Comparison of ENCODE assay signal across 14 cellular contexts in genomic region chr10:21514808-21515580, GRCh38. TPM values are rescaled to one million over a fixed set of nuclear protein-coding genes. Genes with fewer than 3 reads are reported as not detected.
DNase-seq lines count a peak whose midpoint lies in the region; ATAC-seq and TF ChIP-seq lines count a peak whose summit lies in the region.
"Had no signal": no experiment of that assay in that cellular context is flagged by ENCODE, and none has a peak within 500 bp of the region (broad histone marks: within the 10 kb centered on the region; RNA-seq: fewer than 3 reads in every experiment).

No MANE protein-coding gene starts in this region.

- TF ChIP-seq CTCF in AG10803 (conservative IDR thresholded peaks at IDR 0.05; ENCODE audit: low read length) (no peak), Loucy (conservative IDR thresholded peaks at IDR 0.05; ENCODE audit: low read length) (no peak), esophagus muscularis mucosa (IDR thresholded peaks at IDR 0.05) (no peak), nephron progenitor cell (IDR thresholded peaks at IDR 0.05) (no peak)

- H3K27me3 ChIP-seq in Loucy (ENCODE audit: insufficient read depth, low read length, poor library complexity, severe bottlenecking) (no peaks in the 10 kb centered on the region), esophagus muscularis mucosa (no peaks in the 10 kb centered on the region)

- H3K4me1 Mint-ChIP-seq in nephron progenitor cell: peaks cover 68% of the 10 kb centered on the region

- peaks cover 8% of the 10 kb centered on the region for H3K27me3 Mint-ChIP-seq in nephron progenitor cell (ENCODE audit: low read depth, poor library complexity)

- intact Hi-C loops in esophagus muscularis mucosa (cut with DNase I): no loop called here

- peak overlapping the region; percentile 75 for H3K27ac Mint-ChIP-seq in nephron progenitor cell
- H3K27ac Mint-ChIP-seq: CD4-positive, CD25-positive, alpha-beta regulatory T cell had no signal

- peak overlapping the region; percentile 67 for H3K4me2 ChIP-seq in Loucy (ENCODE audit: low read depth, low read length, poor library complexity, severe bottlenecking)

- H3K79me2 ChIP-seq in Loucy (ENCODE audit: insufficient read depth, low read length): peaks cover 33% of the 10 kb centered on the region; the same call in 1 of the 2 replicates

- no peaks in the 10 kb centered on the region for H3F3A ChIP-seq in Loucy (ENCODE audit: low read depth)

- TF ChIP-seq POLR2A in esophagus muscularis mucosa (IDR thresholded peaks at IDR 0.05; ENCODE audit: low read depth): no peak

- no peak overlapping the region for H2AFZ ChIP-seq in Loucy (ENCODE audit: low read length)

- no peak for ATAC-seq in GM21367 (IDR thresholded peaks at IDR 0.05; ENCODE audit: unreplicated experiment)
- no peak for ATAC-seq in GM21825 (IDR thresholded peaks at IDR 0.05; ENCODE audit: unreplicated experiment)

- H3K4me1 ChIP-seq in Loucy (ENCODE audit: insufficient read depth, low read length, poor library complexity, severe bottlenecking): peaks cover 16% of the 10 kb centered on the region
- H3K4me1 ChIP-seq in esophagus muscularis mucosa: peaks cover 14 to 64% (median 63%) of the 10 kb centered on the region in 4 donors

- H3K36me3 ChIP-seq in Loucy (ENCODE audit: insufficient read depth, low read length) (no peaks in the 10 kb centered on the region), esophagus muscularis mucosa (no peaks in the 10 kb centered on the region)

- no peaks in the 10 kb centered on the region for H3K9me3 Mint-ChIP-seq in nephron progenitor cell
- H3K9me3 Mint-ChIP-seq: activated naive CD4-positive, alpha-beta T cell treated with anti-CD3 and anti-CD28 coated beads, Interleukin-2, amount 50 U/mL, for 24 hours; CD4-positive, CD25-positive, alpha-beta regulatory T cell had no signal

- no peak for TF ChIP-seq EP300 in esophagus muscularis mucosa (IDR thresholded peaks at IDR 0.05)

- H3K4me3 ChIP-seq in AG10803 (ENCODE audit: low read length) (peak overlapping the region; percentile 70), Loucy (ENCODE audit: low read length, poor library complexity, severe bottlenecking) (no peak overlapping the region), esophagus muscularis mucosa (peak overlapping the region; percentile 57 to 71 (median 69))

- peaks cover 4% of the 10 kb centered on the region for H4K20me1 ChIP-seq in Loucy (ENCODE audit: insufficient read depth, low read length, poor library complexity, severe bottlenecking)

- 53% methylated on average over 13 of the region's 13 CpGs for WGBS in esophagus muscularis mucosa

- H3K27ac ChIP-seq in esophagus muscularis mucosa (replicated peaks in 1 of 4): peak overlapping the region; percentile 54 to 88 (median 84)

- DNase-seq in AG10803 (ENCODE audit: low read depth) (no peak), esophagus muscularis mucosa (ENCODE audit: extremely low spot score) (no peak), nephron progenitor cell (no peak), DMS153 (lab: John Stamatoyannopoulos, UW) (no peak)
- no peak for DNase-seq in activated CD8-positive, alpha-beta memory T cell treated with anti-CD3 and anti-CD28 coated beads, Interleukin-2, amount 50 U/mL, for 48 hours
- DNase-seq: activated CD8-positive, alpha-beta memory T cell treated with anti-CD3 and anti-CD28 coated beads for 24 hours; CD4-positive, CD25-positive, alpha-beta regulatory T cell; effector CD4-positive, alpha-beta T cell; NCI-H1048; stimulated activated CD4-positive, alpha-beta T cell treated with anti-CD3 and anti-CD28 coated beads, Interleukin-4, amount 100 ng/mL, for 4 hours had no signal

- peaks cover 20% of the 10 kb centered on the region for H3K36me3 Mint-ChIP-seq in nephron progenitor cell (ENCODE audit: low read depth)
- H3K36me3 Mint-ChIP-seq: CD4-positive, CD25-positive, alpha-beta regulatory T cell had no signal

- no peak overlapping the region for H3K9ac ChIP-seq in Loucy (ENCODE audit: low read depth, low read length, poor library complexity, severe bottlenecking)

- peak overlapping the region; percentile 99 for H3K4me3 Mint-ChIP-seq in nephron progenitor cell

- H3K9me3 ChIP-seq in Loucy (ENCODE audit: insufficient read depth, low read depth, low read length) (no peaks in the 10 kb centered on the region), esophagus muscularis mucosa (no peaks in the 10 kb centered on the region)

- no peaks in the 10 kb centered on the region for H3K9me2 ChIP-seq in Loucy (replicated peaks; ENCODE audit: low read depth, low read length)

RNA-seq across cellular contexts. Expression of gene SKIDA1, which starts 10.5 kb away (rescaled TPM):
- 1 to 10 TPM in 3 of 4 donors, under 1 TPM in 1; 0.50 to 2.9 (median 1.2) TPM for total RNA-seq in esophagus muscularis mucosa

RNA-seq across cellular contexts. Expression of gene MLLT10, which starts 19.0 kb away (rescaled TPM):
- 10 to 100 TPM; 23.5 to 39.7 (median 30.2) TPM for total RNA-seq in esophagus muscularis mucosa
